12 cellular contexts compared by ENCODE assay signal in genomic region chr11:122197055-122197987, GRCh38.
DNase-seq lines count a peak whose midpoint lies in the region; ATAC-seq and TF ChIP-seq lines count a peak whose summit lies in the region.
"Had no signal": no experiment of that assay in that cellular context is flagged by ENCODE, and none has a peak within 500 bp of the region (broad histone marks: within the 10 kb centered on the region; RNA-seq: fewer than 3 reads in every experiment).

No MANE protein-coding gene starts in this region.

- H3K36me3 ChIP-seq in RWPE2 (ENCODE audit: low read depth) (peaks cover 3% of the 10 kb centered on the region; the same call in 1 of the 2 replicates), sigmoid colon (no peaks in the 10 kb centered on the region), H7 (replicated peaks; ENCODE audit: control insufficient read depth, insufficient read depth, low read length) (no peaks in the 10 kb centered on the region)

- TF ChIP-seq CTCF in RWPE2 (IDR thresholded peaks at IDR 0.05; ENCODE audit: poor library complexity, severe bottlenecking) (no peak), fibroblast of mammary gland (conservative IDR thresholded peaks at IDR 0.05; ENCODE audit: control insufficient read depth, insufficient read depth, low read depth, low read length) (no peak), sigmoid colon (IDR thresholded peaks at IDR 0.05) (no peak)

- DNase-seq in GM03348 (ENCODE audit: low spot score), result peak; percentile 85
- DNase-seq in RWPE2 (ENCODE audit: low spot score), result peak; percentile 84
- peak; percentile 99 for DNase-seq in fibroblast of mammary gland (ENCODE audit: low read depth)
- no peak for DNase-seq in sigmoid colon
- no peak for DNase-seq in H7
- DNase-seq in activated CD8-positive, alpha-beta memory T cell treated with anti-CD3 and anti-CD28 coated beads, Interleukin-2, amount 50 U/mL, for 48 hours, result no peak
- DNase-seq: amygdala, kidney, NCI-H446 had no signal

- ATAC-seq in RWPE2 (ENCODE audit: low read depth) (peak; percentile 85), HG02973 (IDR thresholded peaks at IDR 0.05; ENCODE audit: unreplicated experiment) (no peak), HG02840 (IDR thresholded peaks at IDR 0.05; ENCODE audit: low FRiP score, unreplicated experiment) (no peak)
- ATAC-seq: GM23338 had no signal

- H3K4me1 ChIP-seq in RWPE2 (ENCODE audit: insufficient read depth, poor library complexity, severe bottlenecking), result peaks cover 80% of the 10 kb centered on the region
- H3K4me1 ChIP-seq in sigmoid colon, result peaks cover 0 to 41% (median 13%) of the 10 kb centered on the region in 4 donors

- WGBS in sigmoid colon, 2 donors, result 77 to 80% methylated on average over 11 of the region's 11 CpGs

- TF ChIP-seq EP300 in sigmoid colon (IDR thresholded peaks at IDR 0.05), result no peak

- H3K9me3 ChIP-seq in RWPE2 (ENCODE audit: severe bottlenecking) (no peaks in the 10 kb centered on the region), sigmoid colon (no peaks in the 10 kb centered on the region)

- H3K4me3 ChIP-seq in RWPE2 (ENCODE audit: severe bottlenecking) (no peak overlapping the region), fibroblast of mammary gland (ENCODE audit: control insufficient read depth, low read depth, low read length) (no peak overlapping the region), sigmoid colon (no peak overlapping the region), H7 (ENCODE audit: insufficient read depth, low read depth, low read length) (no peak overlapping the region)
- H3K4me3 ChIP-seq: GM23338 had no signal

- H3K27ac ChIP-seq in RWPE2 (ENCODE audit: poor library complexity, severe bottlenecking) (peak overlapping the region; percentile 98), sigmoid colon (peak overlapping the region in 3 of 4 donors; percentile 47 to 55 (median 47))

- intact Hi-C loops in sigmoid colon (cut with DNase I), result loop anchor here (1.0 kb wide), 1 partner anchor 32 kb away; no protein-coding TSS in a partner anchor

- no peak for TF ChIP-seq POLR2A in sigmoid colon (IDR thresholded peaks at IDR 0.05)

- H3K27me3 ChIP-seq in RWPE2 (ENCODE audit: insufficient read depth, poor library complexity, severe bottlenecking) (no peaks in the 10 kb centered on the region), sigmoid colon (no peaks in the 10 kb centered on the region), H7 (ENCODE audit: control insufficient read depth, insufficient read depth, low read length) (peaks cover 3% of the 10 kb centered on the region; the same call in 1 of the 2 replicates)

Comparison
In these comparisons a context has a peak if more than half of its experiments do, and no peak if none do; other contexts are left out.
1. DNase-seq: peak in GM03348 (single experiment), RWPE2 (single experiment) and fibroblast of mammary gland (single experiment); none in sigmoid colon (single experiment), H7 (single experiment) and activated CD8-positive, alpha-beta memory T cell treated with anti-CD3 and anti-CD28 coated beads, Interleukin-2, amount 50 U/mL, for 48 hours (single experiment).